ENCODE assay signal across 10 cellular contexts in genomic region chr22:45006101-45006872, GRCh38. TPM values are rescaled to one million over a fixed set of nuclear protein-coding genes. Genes with fewer than 3 reads are reported as not detected.
DNase-seq lines count a peak whose midpoint lies in the region; ATAC-seq and TF ChIP-seq lines count a peak whose summit lies in the region.
"Had no signal": no experiment of that assay in that cellular context is flagged by ENCODE, and none has a peak within 500 bp of the region (broad histone marks: within the 10 kb centered on the region; RNA-seq: fewer than 3 reads in every experiment).

No MANE protein-coding gene starts in this region.

- H3K4me1 ChIP-seq in HEK293 (ENCODE audit: control insufficient read depth, insufficient read depth, low read length) (0 out of 2 replicates have a peak, but pooled peaks cover 3% of the 10 kb centered on the region), ascending aorta (peaks cover 15 to 27% of the 10 kb centered on the region in 2 donors), spleen (peaks cover 14 to 50% (median 38%) of the 10 kb centered on the region in 6 donors)

- H3K27ac ChIP-seq in HEK293 (ENCODE audit: extremely low read depth, low read depth, low read length) (no peak overlapping the region), ascending aorta (peak overlapping the region; percentile 1 to 40), spleen (no peak overlapping the region), brain microvascular endothelial cell (no peak overlapping the region)

- H3K27me3 ChIP-seq in ascending aorta, result peaks cover 3% of the 10 kb centered on the region
- H3K27me3 ChIP-seq in spleen (replicated peaks in 1 of 7), result peaks cover 0 to 99% (median 47%) of the 10 kb centered on the region in 7 donors
- peaks cover 51% of the 10 kb centered on the region for H3K27me3 ChIP-seq in brain microvascular endothelial cell (replicated peaks)

- intact Hi-C loops in ascending aorta (cut with DNase I) (no loop called here), spleen (cut with DNase I; ENCODE audit: low total_unique reads) (no loop called here)

- POLR2A ChIA-PET in HEK293 (lab: Yijun Ruan, JAX), result no interaction called here

- H3K4me3 ChIP-seq in HEK293 (ENCODE audit: low read depth, low read length), result no peak overlapping the region; the same call in 1 of the 2 replicates
- peak overlapping the region; percentile 59 to 73 for H3K4me3 ChIP-seq in ascending aorta
- H3K4me3 ChIP-seq in spleen, result peak overlapping the region in 6 of 8 donors; percentile 17 to 69 (median 48)
- no peak overlapping the region for H3K4me3 ChIP-seq in brain microvascular endothelial cell (ENCODE audit: low read depth, low read length)

- no peak for ATAC-seq in GM19395 (IDR thresholded peaks at IDR 0.05; ENCODE audit: unreplicated experiment)
- ATAC-seq in HG03520 (IDR thresholded peaks at IDR 0.05; ENCODE audit: unreplicated experiment), result no peak

- H3K36me3 ChIP-seq in HEK293 (ENCODE audit: control insufficient read depth in 2 of 2, insufficient read depth in 1 of 2, low read length in 2 of 2) (no peaks in the 10 kb centered on the region), ascending aorta (no peaks in the 10 kb centered on the region), spleen (no peaks in the 10 kb centered on the region), brain microvascular endothelial cell (replicated peaks) (no peaks in the 10 kb centered on the region)
- H3K36me3 ChIP-seq: transverse colon had no signal

- in situ Hi-C loops in brain microvascular endothelial cell (cut with HindIII; ENCODE audit: low pct_ligation_motif_present, low sequenced_read_pairs), result no loop called here

- CTCF ChIA-PET in HEK293 (lab: Yijun Ruan, JAX), result interaction anchor here (0.6 to 1.6 kb wide), 4 partner anchors 20 to 92 kb away, joined by 3 to 4 read pairs (median 4); no protein-coding TSS in a partner anchor

- H3K9me3 ChIP-seq in HEK293 (ENCODE audit: control insufficient read depth, insufficient read depth, low read depth, low read length) (no peaks in the 10 kb centered on the region), ascending aorta (no peaks in the 10 kb centered on the region), spleen (peaks cover 0 to 4% (median 0%) of the 10 kb centered on the region in 8 donors)
- H3K9me3 ChIP-seq: transverse colon had no signal

- 5 to 8% (median 7%) methylated on average over 19 of the region's 19 CpGs for WGBS in spleen, 5 donors

- no peak for TF ChIP-seq POLR2A in spleen (IDR thresholded peaks at IDR 0.05)

- TF ChIP-seq CTCF in HEK293 (tag by site-specific recombination; IDR thresholded peaks at IDR 0.05), result no peak
- no peak for TF ChIP-seq CTCF in ascending aorta (IDR thresholded peaks at IDR 0.05)
- TF ChIP-seq CTCF in spleen (IDR thresholded peaks at IDR 0.05 in 8 of 11, conservative IDR thresholded peaks at IDR 0.05 in 3 of 11), result no peak
- no peak for TF ChIP-seq CTCF in brain microvascular endothelial cell (IDR thresholded peaks at IDR 0.05; ENCODE audit: low read depth, low read length, missing control alignments)

- DNase-seq in ascending aorta (ENCODE audit: low spot score in 2 of 2), result no peak
- DNase-seq in left kidney (ENCODE audit: low read depth, low spot score), result peak; percentile 73
- no peak for DNase-seq in spleen
- DNase-seq in HuH-7 (ENCODE audit: low spot score), result no peak
- no peak for DNase-seq in brain microvascular endothelial cell
- DNase-seq: OCI-M1, transverse colon had no signal

TF ChIP-seq in HEK293, 187 proteins besides CTCF, POLR2A, EP300 and RAD21:
- TF ChIP-seq, protein P1, sequence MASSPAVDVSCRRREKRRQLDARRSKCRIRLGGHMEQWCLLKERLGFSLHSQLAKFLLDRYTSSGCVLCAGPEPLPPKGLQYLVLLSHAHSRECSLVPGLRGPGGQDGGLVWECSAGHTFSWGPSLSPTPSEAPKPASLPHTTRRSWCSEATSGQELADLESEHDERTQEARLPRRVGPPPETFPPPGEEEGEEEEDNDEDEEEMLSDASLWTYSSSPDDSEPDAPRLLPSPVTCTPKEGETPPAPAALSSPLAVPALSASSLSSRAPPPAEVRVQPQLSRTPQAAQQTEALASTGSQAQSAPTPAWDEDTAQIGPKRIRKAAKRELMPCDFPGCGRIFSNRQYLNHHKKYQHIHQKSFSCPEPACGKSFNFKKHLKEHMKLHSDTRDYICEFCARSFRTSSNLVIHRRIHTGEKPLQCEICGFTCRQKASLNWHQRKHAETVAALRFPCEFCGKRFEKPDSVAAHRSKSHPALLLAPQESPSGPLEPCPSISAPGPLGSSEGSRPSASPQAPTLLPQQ (tag by site-specific recombination; IDR thresholded peaks at IDR 0.05), result peak; percentile 44
- TF ChIP-seq ZFP37 (tag by site-specific recombination; IDR thresholded peaks at IDR 0.05), result no peak
- no peak for TF ChIP-seq ZNF174 (tag by site-specific recombination; IDR thresholded peaks at IDR 0.05)

RNA-seq across cellular contexts. Expression of gene PHF21B, which starts 3.5 kb away (rescaled TPM):
- not detected for total RNA-seq in ascending aorta
- total RNA-seq in spleen, result under 1 TPM in 3 of 7 donors, not detected in 4; 0.07 to 0.46 (median 0.28) TPM
- under 1 TPM; 0.03 to 0.11 (median 0.03) TPM for polyA plus RNA-seq in spleen
- total RNA-seq: transverse colon had no signal

Comparison
In these comparisons a context has a peak if more than half of its experiments do, and no peak if none do; other contexts are left out.
1. H3K27ac ChIP-seq: peak in ascending aorta (2 of 2); none in HEK293 (single experiment), spleen (0 of 8) and brain microvascular endothelial cell (single experiment).
2. H3K4me3 ChIP-seq: peak in ascending aorta (2 of 2) and spleen (6 of 8); none in HEK293 (single experiment) and brain microvascular endothelial cell (single experiment).